Comparison of ENCODE assay signal across 8 cellular contexts in genomic region chr1:156193488-156194299, GRCh38. TPM values are rescaled to one million over a fixed set of nuclear protein-coding genes. Genes with fewer than 3 reads are reported as not detected.
DNase-seq lines count a peak whose midpoint lies in the region; ATAC-seq, FAIRE-seq and TF ChIP-seq lines count a peak whose summit lies in the region.

Gene SLC25A44, plus strand, starts transcription at chr1:156194104. Its CDS starts 5,744 bp downstream, at chr1:156199848.

- H3K79me2 ChIP-seq in parathyroid adenoma: peaks cover 23% of the 10 kb centered on the region

- peak within 1 kb of the TSS; percentile 37 for H3K9ac ChIP-seq in parathyroid adenoma

- H3K27me3 Mint-ChIP-seq in T-cell: no peaks in the 10 kb centered on the region

- DNase-seq in GM12891 (ENCODE audit: insufficient read length, low spot score): peak; percentile 89
- DNase-seq in NCI-H1436 treated with DMSO at 0.1 percent for 48 hours (lab: John Stamatoyannopoulos, UW): peak; percentile 97
- DNase-seq in T-cell: peak; percentile 91 to 100 (median 96)
- peak; percentile 97 to 100 for DNase-seq in cardiac muscle cell (ENCODE audit: low read depth in 1 of 2, low spot score in 1 of 2)
- DNase-seq in tibial nerve (ENCODE audit: low spot score in 2 of 2): peak; percentile 90 to 96

- H3K9me3 ChIP-seq in cardiac muscle cell (ENCODE audit: low read depth) (no peaks in the 10 kb centered on the region), parathyroid adenoma (ENCODE audit: control insufficient read depth, low read length) (no peaks in the 10 kb centered on the region), tibial nerve (no peaks in the 10 kb centered on the region)

- no peaks in the 10 kb centered on the region for H3K36me3 ChIP-seq in cardiac muscle cell
- no peaks in the 10 kb centered on the region for H3K36me3 ChIP-seq in parathyroid adenoma (ENCODE audit: control insufficient read depth, insufficient read depth, low read length)
- H3K36me3 ChIP-seq in tibial nerve: peaks cover 0 to 14% (median 0%) of the 10 kb centered on the region in 3 donors

- TF ChIP-seq CTCF in cardiac muscle cell (IDR thresholded peaks at IDR 0.05; ENCODE audit: low read depth, low read length): peak; percentile 52
- TF ChIP-seq CTCF in parathyroid adenoma (IDR thresholded peaks at IDR 0.05): peak; percentile 57
- peak; percentile 52 to 81 (median 74) for TF ChIP-seq CTCF in tibial nerve (IDR thresholded peaks at IDR 0.05)

- TF ChIP-seq EP300 in tibial nerve (IDR thresholded peaks at IDR 0.05): peak; percentile 84 to 97

- peak within 1 kb of the TSS; percentile 94 to 100 (median 98) for H3K4me3 Mint-ChIP-seq in T-cell

- peak within 1 kb of the TSS; percentile 78 for H3K4me3 ChIP-seq in cardiac muscle cell
- H3K4me3 ChIP-seq in parathyroid adenoma (ENCODE audit: low read depth, low read length): peak within 1 kb of the TSS; percentile 95
- peak within 1 kb of the TSS; percentile 61 to 97 (median 80) for H3K4me3 ChIP-seq in tibial nerve

- FAIRE-seq in GM12891 (lab: Jason Lieb, UNC): peak; percentile 95

- peaks cover 54 to 56% (median 55%) of the 10 kb centered on the region in 3 donors for H3K4me1 Mint-ChIP-seq in T-cell

- POLR2A ChIA-PET in T-cell (lab: Charles Lee): interaction anchor here in 1 of 2 donors (0.6 to 2.4 kb wide), 5 partner anchors 9 to 97 kb away, joined by 3 to 32 read pairs (median 4); partner anchors contain the start of genes PMF1 and SMG5

- H3K27me3 ChIP-seq in cardiac muscle cell: no peaks in the 10 kb centered on the region
- H3K27me3 ChIP-seq in parathyroid adenoma (ENCODE audit: control insufficient read depth, insufficient read depth, low read length): no peaks in the 10 kb centered on the region
- H3K27me3 ChIP-seq in tibial nerve: no peaks in the 10 kb centered on the region

- no peaks in the 10 kb centered on the region for H3K9me3 Mint-ChIP-seq in T-cell

- peak within 1 kb of the TSS; percentile 87 for H3K4me2 ChIP-seq in parathyroid adenoma (ENCODE audit: low read length)

- H2AFZ ChIP-seq in parathyroid adenoma: peak within 1 kb of the TSS; percentile 76

- WGBS in adipose tissue, 3 donors: 2 to 3% (median 3%) methylated on average over 59 of the region's 59 CpGs
- 5 to 6% methylated on average over 48 to 59 of the region's 59 CpGs for WGBS in tibial nerve, 2 donors

- H3K27ac ChIP-seq in adipose tissue (ENCODE audit: low read depth, low read length) (peak within 1 kb of the TSS; percentile 56), cardiac muscle cell (peak within 1 kb of the TSS; percentile 84), parathyroid adenoma (peak within 1 kb of the TSS; percentile 62), tibial nerve (peak within 1 kb of the TSS; percentile 66 to 89 (median 78))

- peak; percentile 88 for TF ChIP-seq POLR2A in GM12891 (IDR thresholded peaks at IDR 0.05; ENCODE audit: low read depth, low read length)
- TF ChIP-seq POLR2A in tibial nerve (IDR thresholded peaks at IDR 0.05): peak in 1 of 2 donors; percentile 66

- CTCF ChIA-PET in T-cell (lab: Charles Lee): interaction anchor here in 1 of 2 donors (0.6 to 2.2 kb wide), 7 partner anchors 15 to 191 kb away, joined by 3 to 23 read pairs (median 5); partner anchors contain the start of genes PMF1 and SMG5

- H3K4me1 ChIP-seq in cardiac muscle cell (ENCODE audit: low read depth) (peaks cover 4% of the 10 kb centered on the region), parathyroid adenoma (peaks cover 3% of the 10 kb centered on the region), tibial nerve (peaks cover 0 to 31% (median 8%) of the 10 kb centered on the region in 4 donors)

- ATAC-seq in HG02840 (IDR thresholded peaks at IDR 0.05; ENCODE audit: low FRiP score, unreplicated experiment) (peak; percentile 95), T-cell (replicated peaks in 1 of 4) (peak; percentile 97 to 99 (median 99))

- H3K27ac Mint-ChIP-seq in T-cell: peak within 1 kb of the TSS; percentile 89 to 93

- H3K36me3 Mint-ChIP-seq in T-cell: peaks cover 20% of the 10 kb centered on the region

TF ChIP-seq in GM12891, 5 proteins besides CTCF, POLR2A, EP300 and RAD21:
- TF ChIP-seq POU2F2 (IDR thresholded peaks at IDR 0.05; ENCODE audit: low read depth, low read length): peak; percentile 54; the same call in 1 of the 2 replicates
- TF ChIP-seq TAF1 (IDR thresholded peaks at IDR 0.05; ENCODE audit: low read depth, low read length): peak; percentile 44
- TF ChIP-seq POLR2AphosphoS5 (IDR thresholded peaks at IDR 0.05; ENCODE audit: low read depth, low read length): peak; percentile 78; the same call in 1 of the 2 replicates
- peak; percentile 31; the same call in 1 of the 2 replicates for TF ChIP-seq SPI1 (IDR thresholded peaks at IDR 0.05; ENCODE audit: low read depth, low read length)
- no peak for TF ChIP-seq PAX5 (IDR thresholded peaks at IDR 0.05; ENCODE audit: insufficient read depth, low read length, severe bottlenecking)

RNA-seq across cellular contexts. Expression of gene SLC25A44, which starts in this region (rescaled TPM):
- 14.1 TPM for polyA plus RNA-seq in GM12891 (2012; ENCODE audit: low read depth, missing spikeins)
- 10 to 100 TPM; 16.8 to 24.5 (median 21.4) TPM for total RNA-seq in T-cell
- polyA plus RNA-seq in adipose tissue: 10 to 100 TPM in 2 of 3 donors, 1 to 10 TPM in 1; 6.6 to 27.6 (median 13.8) TPM
- 9.2 and 9.7 TPM in 2 replicates for total RNA-seq in cardiac muscle cell
- 13.8 and 18.1 TPM in 2 replicates for polyA plus RNA-seq in cardiac muscle cell
- total RNA-seq in tibial nerve: 10 to 100 TPM in 3 of 4 donors, 1 to 10 TPM in 1; 9.4 to 25.5 (median 13.6) TPM

Comparison
In these comparisons a context has a peak if more than half of its experiments do, and no peak if none do; other contexts are left out.
1. Peak in every context shown above with its lines: DNase-seq, ATAC-seq, H3K4me3 ChIP-seq and H3K27ac ChIP-seq.